Comparison of ENCODE assay signal across 8 cellular contexts in the genomic region with DNA sequence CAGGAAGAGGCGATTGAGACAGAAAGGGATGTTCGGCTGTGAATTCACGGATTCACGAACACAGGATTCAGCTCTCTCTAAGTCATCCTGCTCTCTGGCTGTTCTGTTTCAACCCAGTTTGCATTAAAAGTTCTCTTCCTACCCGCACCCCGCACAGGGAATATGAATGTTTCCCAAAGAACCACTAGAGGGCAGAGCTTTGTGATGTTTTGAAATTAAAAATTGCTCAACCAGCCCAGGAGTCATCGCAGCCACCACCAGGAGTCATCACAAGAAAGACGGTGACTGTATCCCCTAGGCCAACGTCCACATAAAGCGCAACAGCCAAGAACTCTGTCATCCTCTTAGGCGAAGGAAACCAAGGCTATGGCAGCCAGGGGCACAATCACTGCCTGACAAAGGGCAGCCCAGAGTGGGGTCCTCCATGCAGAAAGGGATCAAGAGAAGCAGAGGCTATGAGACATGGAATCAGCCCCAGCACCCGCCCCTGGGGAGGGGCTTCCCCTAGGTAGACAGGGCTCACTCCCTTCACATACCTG.
A peak's percentile ranks its signal among the peaks of the same experiment; 100 is the strongest.
DNase-seq lines count a peak whose midpoint lies in the region; ATAC-seq and TF ChIP-seq lines count a peak whose summit lies in the region.

No MANE protein-coding gene starts in this region.

- H3K27ac Mint-ChIP-seq in endothelial cell (ENCODE audit: unreplicated experiment), result no peak overlapping the region
- no peak overlapping the region for H3K27ac Mint-ChIP-seq in natural killer cell

- peak; percentile 60 for TF ChIP-seq CTCF in RWPE2 (IDR thresholded peaks at IDR 0.05; ENCODE audit: poor library complexity, severe bottlenecking)
- TF ChIP-seq CTCF in endothelial cell (IDR thresholded peaks at IDR 0.05; ENCODE audit: unreplicated experiment), result peak; percentile 75
- TF ChIP-seq CTCF in natural killer cell (IDR thresholded peaks at IDR 0.05), result no peak

- H3K9me3 ChIP-seq in RWPE2 (ENCODE audit: severe bottlenecking), result no peaks in the 10 kb centered on the region

- H3K4me1 Mint-ChIP-seq in activated T-cell treated with anti-CD3 and anti-CD28 coated beads, Interleukin-2, amount 50 U/mL, for 4 hours (ENCODE audit: low read depth), result peaks cover 6% of the 10 kb centered on the region
- H3K4me1 Mint-ChIP-seq in endothelial cell (ENCODE audit: unreplicated experiment) (no peaks in the 10 kb centered on the region), natural killer cell (peaks cover 6 to 9% of the 10 kb centered on the region in 2 donors)

- H3K27me3 ChIP-seq in RWPE2 (ENCODE audit: insufficient read depth, poor library complexity, severe bottlenecking), result no peaks in the 10 kb centered on the region

- H3K27me3 Mint-ChIP-seq in activated T-cell treated with anti-CD3 and anti-CD28 coated beads, Interleukin-2, amount 50 U/mL, for 4 hours (ENCODE audit: low read depth), result peaks cover 7% of the 10 kb centered on the region
- H3K27me3 Mint-ChIP-seq in endothelial cell (ENCODE audit: unreplicated experiment) (peaks cover 2% of the 10 kb centered on the region), natural killer cell (ENCODE audit: low read depth in 2 of 2) (peaks cover 8 to 24% of the 10 kb centered on the region in 2 donors)

- peak; percentile 75 to 90 for ATAC-seq in activated T-cell treated with anti-CD3 and anti-CD28 coated beads, Interleukin-2, amount 50 U/mL, for 4 hours
- peak; percentile 50 for ATAC-seq in HG03175 (IDR thresholded peaks at IDR 0.05; ENCODE audit: unreplicated experiment)
- peak; percentile 67 for ATAC-seq in RWPE2 (ENCODE audit: low read depth)
- ATAC-seq in natural killer cell, result peak; percentile 25 to 54 (median 34)

- no peak for DNase-seq in activated T-cell treated with anti-CD3 and anti-CD28 coated beads, Interleukin-2, amount 50 U/mL, for 4 hours
- DNase-seq in activated T-cell treated with anti-CD3 and anti-CD28 coated beads for 4 hours (no peak), RWPE2 (ENCODE audit: low spot score) (no peak), endothelial cell (ENCODE audit: low spot score) (peak; percentile 27), natural killer cell (no peak), globus pallidus (ENCODE audit: low spot score) (no peak), mucosa of gallbladder (ENCODE audit: low spot score) (no peak)

- no peaks in the 10 kb centered on the region for H3K9me3 Mint-ChIP-seq in activated T-cell treated with anti-CD3 and anti-CD28 coated beads, Interleukin-2, amount 50 U/mL, for 4 hours
- H3K9me3 Mint-ChIP-seq in endothelial cell (ENCODE audit: unreplicated experiment), result no peaks in the 10 kb centered on the region
- H3K9me3 Mint-ChIP-seq in natural killer cell, result no peaks in the 10 kb centered on the region

- H3K4me3 Mint-ChIP-seq in activated T-cell treated with anti-CD3 and anti-CD28 coated beads, Interleukin-2, amount 50 U/mL, for 4 hours, result no peak overlapping the region
- H3K4me3 Mint-ChIP-seq in endothelial cell (ENCODE audit: unreplicated experiment) (no peak overlapping the region), natural killer cell (no peak overlapping the region)

- H3K36me3 ChIP-seq in RWPE2 (ENCODE audit: low read depth), result no peaks in the 10 kb centered on the region

- no peak overlapping the region for H3K4me3 ChIP-seq in RWPE2 (ENCODE audit: severe bottlenecking)

- H3K36me3 Mint-ChIP-seq in activated T-cell treated with anti-CD3 and anti-CD28 coated beads, Interleukin-2, amount 50 U/mL, for 4 hours (ENCODE audit: insufficient read depth), result no peaks in the 10 kb centered on the region
- H3K36me3 Mint-ChIP-seq in endothelial cell (ENCODE audit: low read depth, unreplicated experiment) (no peaks in the 10 kb centered on the region), natural killer cell (no peaks in the 10 kb centered on the region)

- intact Hi-C loops in natural killer cell (cut with micrococcal nuclease), result no loop called here

- no peak overlapping the region for H3K27ac ChIP-seq in RWPE2 (ENCODE audit: poor library complexity, severe bottlenecking)

- H3K4me1 ChIP-seq in RWPE2 (ENCODE audit: insufficient read depth, poor library complexity, severe bottlenecking), result peaks cover 8% of the 10 kb centered on the region
